In the genomic region with DNA sequence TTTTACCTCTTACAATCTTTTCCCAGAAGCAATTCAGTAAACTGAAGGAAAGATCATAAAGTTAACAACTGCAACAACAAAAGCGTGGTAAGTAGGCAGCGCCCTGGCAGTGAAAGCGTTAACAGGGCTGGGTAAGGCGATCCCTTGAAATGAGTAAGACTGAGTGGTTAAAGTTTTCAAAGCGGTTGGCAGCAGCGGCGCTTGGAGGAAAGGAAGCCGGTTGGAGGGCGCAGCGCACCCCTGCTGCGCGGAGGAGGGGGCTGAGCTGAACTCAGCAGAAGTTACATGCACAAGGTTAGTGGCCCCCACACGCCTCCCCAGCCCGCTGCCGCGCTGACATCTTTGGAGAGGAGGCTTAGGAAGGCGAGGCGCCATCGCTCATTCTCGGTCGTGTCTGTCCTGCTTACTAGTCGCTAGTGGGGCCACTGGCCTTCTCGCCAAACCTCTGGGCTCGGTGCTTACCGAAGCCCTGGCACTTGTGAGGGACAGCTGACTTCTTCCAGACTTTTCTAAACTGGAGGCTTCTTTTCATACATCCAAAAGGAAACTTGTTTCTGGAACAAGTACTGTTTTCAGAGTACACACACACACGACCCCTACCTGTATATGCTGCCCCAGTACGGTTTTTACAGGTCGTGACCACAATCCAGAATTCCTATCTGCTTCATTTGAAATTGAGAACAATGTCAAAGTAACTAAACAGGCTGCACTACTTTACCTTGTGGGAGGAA, we compare ENCODE assay signal across 8 cellular contexts. TPM values are rescaled to one million over a fixed set of nuclear protein-coding genes. Genes with fewer than 3 reads are reported as not detected.
DNase-seq lines count a peak whose midpoint lies in the region; ATAC-seq and TF ChIP-seq lines count a peak whose summit lies in the region.

A gene with protein sequence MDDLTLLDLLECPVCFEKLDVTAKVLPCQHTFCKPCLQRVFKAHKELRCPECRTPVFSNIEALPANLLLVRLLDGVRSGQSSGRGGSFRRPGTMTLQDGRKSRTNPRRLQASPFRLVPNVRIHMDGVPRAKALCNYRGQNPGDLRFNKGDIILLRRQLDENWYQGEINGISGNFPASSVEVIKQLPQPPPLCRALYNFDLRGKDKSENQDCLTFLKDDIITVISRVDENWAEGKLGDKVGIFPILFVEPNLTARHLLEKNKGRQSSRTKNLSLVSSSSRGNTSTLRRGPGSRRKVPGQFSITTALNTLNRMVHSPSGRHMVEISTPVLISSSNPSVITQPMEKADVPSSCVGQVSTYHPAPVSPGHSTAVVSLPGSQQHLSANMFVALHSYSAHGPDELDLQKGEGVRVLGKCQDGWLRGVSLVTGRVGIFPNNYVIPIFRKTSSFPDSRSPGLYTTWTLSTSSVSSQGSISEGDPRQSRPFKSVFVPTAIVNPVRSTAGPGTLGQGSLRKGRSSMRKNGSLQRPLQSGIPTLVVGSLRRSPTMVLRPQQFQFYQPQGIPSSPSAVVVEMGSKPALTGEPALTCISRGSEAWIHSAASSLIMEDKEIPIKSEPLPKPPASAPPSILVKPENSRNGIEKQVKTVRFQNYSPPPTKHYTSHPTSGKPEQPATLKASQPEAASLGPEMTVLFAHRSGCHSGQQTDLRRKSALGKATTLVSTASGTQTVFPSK (plus strand): TSS at position 178 of the 731 bp plus-strand sequence. CDS start 1,351 bp downstream, outside the sequence.

- POLR2A ChIA-PET in activated CD4-positive, alpha-beta memory T cell treated with anti-CD3 and anti-CD28 coated beads for 36 hours (lab: Charles Lee): interaction anchor here (1.1 kb wide), 1 partner anchor 9 kb away, joined by 7 read pairs; no protein-coding TSS in a partner anchor

- peak within 1 kb of the TSS; percentile 56 for H3K4me3 ChIP-seq in AG09309 (ENCODE audit: control insufficient read depth, low read depth, low read length)
- peak within 1 kb of the TSS; percentile 50 for H3K4me3 ChIP-seq in HUES6 (ENCODE audit: low read depth, low read length)
- peak within 1 kb of the TSS; percentile 53 for H3K4me3 ChIP-seq in fibroblast of villous mesenchyme (ENCODE audit: low read depth, low read length)

- no peaks in the 10 kb centered on the region for H3K36me3 ChIP-seq in HUES6 (ENCODE audit: control insufficient read depth, insufficient read depth, low read length)

- peaks cover 49% of the 10 kb centered on the region for H3K27me3 Mint-ChIP-seq in activated CD4-positive, alpha-beta memory T cell treated with anti-CD3 and anti-CD28 coated beads for 36 hours

- TF ChIP-seq CTCF in AG09309 (IDR thresholded peaks at IDR 0.05; ENCODE audit: control insufficient read depth, insufficient read depth, low read depth, low read length, missing control alignments) (no peak), fibroblast of villous mesenchyme (IDR thresholded peaks at IDR 0.05; ENCODE audit: insufficient read depth, low read depth, low read length) (no peak), omental fat pad (IDR thresholded peaks at IDR 0.05) (no peak)

- peak; percentile 78 for ATAC-seq in omental fat pad (ENCODE audit: low FRiP score)
- no peak for ATAC-seq in GM18868 (IDR thresholded peaks at IDR 0.05; ENCODE audit: unreplicated experiment)

- H3K4me1 ChIP-seq in HUES6 (ENCODE audit: control insufficient read depth, insufficient read depth, low read length): peaks cover 51% of the 10 kb centered on the region

- no peaks in the 10 kb centered on the region for H3K27me3 ChIP-seq in HUES6 (ENCODE audit: control insufficient read depth, insufficient read depth, low read length)

- intact Hi-C loops in activated CD4-positive, alpha-beta memory T cell treated with anti-CD3 and anti-CD28 coated beads for 36 hours (cut with micrococcal nuclease): loop anchor here (1.0 to 5.0 kb wide), 7 partner anchors 10 to 1746 kb away; a partner anchor contains a TSS

- no peak within 1 kb of the TSS for H3K27ac Mint-ChIP-seq in activated CD4-positive, alpha-beta memory T cell treated with anti-CD3 and anti-CD28 coated beads for 36 hours

- H3K4me3 Mint-ChIP-seq in activated CD4-positive, alpha-beta memory T cell treated with anti-CD3 and anti-CD28 coated beads for 36 hours: peak within 1 kb of the TSS; percentile 42

- no peaks in the 10 kb centered on the region for H3K9me3 ChIP-seq in HUES6 (ENCODE audit: control insufficient read depth, insufficient read depth, low read depth, low read length)

- no peaks in the 10 kb centered on the region for H3K9me3 Mint-ChIP-seq in activated CD4-positive, alpha-beta memory T cell treated with anti-CD3 and anti-CD28 coated beads for 36 hours

- peak within 1 kb of the TSS; percentile 71; the same call in 1 of the 2 replicates for H3K27ac ChIP-seq in HUES6 (ENCODE audit: low read depth, low read length)

- H3K9ac ChIP-seq in HUES6 (ENCODE audit: low read length): peak within 1 kb of the TSS; percentile 81

- DNase-seq in AG09309 (ENCODE audit: low read depth) (no peak), fibroblast of villous mesenchyme (ENCODE audit: low read depth) (peak; percentile 59), omental fat pad (ENCODE audit: low spot score) (peak; percentile 26), NCI-H345 treated with DMSO at 0.1 percent for 48 hours (lab: John Stamatoyannopoulos, UW; ENCODE audit: unreplicated experiment) (no peak), DMS153 (lab: John Stamatoyannopoulos, UW) (no peak)
- peak; percentile 68 for DNase-seq in activated CD4-positive, alpha-beta memory T cell treated with anti-CD3 and anti-CD28 coated beads for 36 hours

- H3K4me1 Mint-ChIP-seq in activated CD4-positive, alpha-beta memory T cell treated with anti-CD3 and anti-CD28 coated beads for 36 hours (ENCODE audit: low read depth): peaks cover 26% of the 10 kb centered on the region

- CTCF ChIA-PET in activated CD4-positive, alpha-beta memory T cell treated with anti-CD3 and anti-CD28 coated beads for 36 hours (lab: Charles Lee): interaction anchor here (1.5 kb wide), 1 partner anchor 9 kb away, joined by 5 read pairs; no protein-coding TSS in a partner anchor

- H3K36me3 Mint-ChIP-seq in activated CD4-positive, alpha-beta memory T cell treated with anti-CD3 and anti-CD28 coated beads for 36 hours: no peaks in the 10 kb centered on the region

RNA-seq across cellular contexts. Expression of the gene that starts here (rescaled TPM):
- under 1 TPM in 1 of 2 experiments, not detected in 1; 0.12 TPM for total RNA-seq in activated CD4-positive, alpha-beta memory T cell treated with anti-CD3 and anti-CD28 coated beads for 36 hours
- total RNA-seq in fibroblast of villous mesenchyme (0.97 and 2.2 TPM in 2 replicates), omental fat pad (1 to 10 TPM in 3 of 4 donors, under 1 TPM in 1; 0.65 to 4.2 (median 2.1) TPM)

Comparison
In these comparisons a context has a peak if more than half of its experiments do, and no peak if none do; other contexts are left out.
1. Peak in DNase-seq in activated CD4-positive, alpha-beta memory T cell treated with anti-CD3 and anti-CD28 coated beads for 36 hours; RNA of the gene not detected or under 1 TPM.
2. DNase-seq: peak in fibroblast of villous mesenchyme (single experiment) and omental fat pad (single experiment); none in AG09309 (single experiment), NCI-H345 treated with DMSO at 0.1 percent for 48 hours (single experiment) and DMS153 (single experiment).
3. Peak in every context shown above with its lines, with median percentiles within 50 percentile points of each other: H3K4me3 ChIP-seq.